ENCODE assay signal across 9 cellular contexts in genomic region chr11:47161134-47161854, GRCh38. TPM values are rescaled to one million over a fixed set of nuclear protein-coding genes. Genes with fewer than 3 reads are reported as not detected.
A peak's percentile ranks its signal among the peaks of the same experiment; 100 is the strongest.
DNase-seq lines count a peak whose midpoint lies in the region; ATAC-seq and TF ChIP-seq lines count a peak whose summit lies in the region.
"Had no signal": no experiment of that assay in that cellular context is flagged by ENCODE, and none has a peak within 500 bp of the region (broad histone marks: within the 10 kb centered on the region; RNA-seq: fewer than 3 reads in every experiment).

No MANE protein-coding gene starts in this region.

- no peak overlapping the region for H3K4me3 Mint-ChIP-seq in activated CD8-positive, alpha-beta memory T cell treated with anti-CD3 and anti-CD28 coated beads, Interleukin-2, amount 10 ng/mL, durations not matched to agents 7 days and 5 days

- DNase-seq in GM10266 (ENCODE audit: extremely low spot score) = peak; percentile 88
- DNase-seq in NCI-H82 (lab: John Stamatoyannopoulos, UW) = peak; percentile 82
- peak; percentile 74 for DNase-seq in activated CD8-positive, alpha-beta memory T cell treated with anti-CD3 and anti-CD28 coated beads, Interleukin-2, amount 10 ng/mL, durations not matched to agents 7 days and 5 days
- DNase-seq in epithelial cell of esophagus (ENCODE audit: low read depth) = peak; percentile 65
- DNase-seq in myocyte (ENCODE audit: low read depth) = peak; percentile 77
- DNase-seq in suprapubic skin (ENCODE audit: low spot score in 2 of 2) = no peak

- 64% methylated on average over 6 of the region's 14 CpGs for WGBS in suprapubic skin

- ATAC-seq in HG03159 (IDR thresholded peaks at IDR 0.05; ENCODE audit: unreplicated experiment) (peak; percentile 46), GM19023 (IDR thresholded peaks at IDR 0.05; ENCODE audit: unreplicated experiment) (no peak)
- peak; percentile 85 for ATAC-seq in activated CD8-positive, alpha-beta memory T cell treated with anti-CD3 and anti-CD28 coated beads, Interleukin-2, amount 10 ng/mL, durations not matched to agents 7 days and 5 days

- TF ChIP-seq CTCF in GM10266 (IDR thresholded peaks at IDR 0.05; ENCODE audit: control insufficient read depth, insufficient read depth, low read depth, missing control alignments) = peak; percentile 81
- peak; percentile 84 for TF ChIP-seq CTCF in epithelial cell of esophagus (IDR thresholded peaks at IDR 0.05; ENCODE audit: insufficient read depth, low read depth, low read length, missing control alignments)
- peak; percentile 55 to 60 for TF ChIP-seq CTCF in suprapubic skin (IDR thresholded peaks at IDR 0.05)

- no peak for TF ChIP-seq EP300 in suprapubic skin (IDR thresholded peaks at IDR 0.05)

- H3K27ac ChIP-seq in suprapubic skin = no peak overlapping the region
- H3K27ac ChIP-seq: epithelial cell of prostate had no signal

- H3K27me3 Mint-ChIP-seq in activated CD8-positive, alpha-beta memory T cell treated with anti-CD3 and anti-CD28 coated beads, Interleukin-2, amount 10 ng/mL, durations not matched to agents 7 days and 5 days = no peaks in the 10 kb centered on the region

- no peaks in the 10 kb centered on the region for H3K4me1 Mint-ChIP-seq in activated CD8-positive, alpha-beta memory T cell treated with anti-CD3 and anti-CD28 coated beads, Interleukin-2, amount 10 ng/mL, durations not matched to agents 7 days and 5 days

- peaks cover 15% of the 10 kb centered on the region for H3K4me1 ChIP-seq in suprapubic skin

- TF ChIP-seq POLR2A in suprapubic skin (IDR thresholded peaks at IDR 0.05) = no peak

- H3K9me3 Mint-ChIP-seq in activated CD8-positive, alpha-beta memory T cell treated with anti-CD3 and anti-CD28 coated beads, Interleukin-2, amount 10 ng/mL, durations not matched to agents 7 days and 5 days (ENCODE audit: low read depth) = no peaks in the 10 kb centered on the region

- no peak overlapping the region for H3K27ac Mint-ChIP-seq in activated CD8-positive, alpha-beta memory T cell treated with anti-CD3 and anti-CD28 coated beads, Interleukin-2, amount 10 ng/mL, durations not matched to agents 7 days and 5 days

- no peak overlapping the region for H3K4me3 ChIP-seq in epithelial cell of esophagus (ENCODE audit: low read length)
- no peak overlapping the region for H3K4me3 ChIP-seq in suprapubic skin

- peaks cover 5% of the 10 kb centered on the region for H3K36me3 Mint-ChIP-seq in activated CD8-positive, alpha-beta memory T cell treated with anti-CD3 and anti-CD28 coated beads, Interleukin-2, amount 10 ng/mL, durations not matched to agents 7 days and 5 days

- no peaks in the 10 kb centered on the region for H3K27me3 ChIP-seq in suprapubic skin

- CTCF ChIA-PET in activated CD8-positive, alpha-beta memory T cell treated with anti-CD3 and anti-CD28 coated beads, Interleukin-2, amount 10 ng/mL, durations not matched to agents 7 days and 5 days (lab: Charles Lee) = interaction anchor here (0.5 to 1.0 kb wide), 9 partner anchors 9 to 273 kb away, joined by 3 to 5 read pairs (median 3); partner anchors contain the start of gene CSTPP1

- H3K9me3 ChIP-seq in suprapubic skin = no peaks in the 10 kb centered on the region

- H3K36me3 ChIP-seq in suprapubic skin = peaks cover 52% of the 10 kb centered on the region

RNA-seq across cellular contexts. Expression of gene ARFGAP2, which starts 15.4 kb away (rescaled TPM):
- 100 to 1,000 TPM; 103 TPM for total RNA-seq in activated CD8-positive, alpha-beta memory T cell treated with anti-CD3 and anti-CD28 coated beads, Interleukin-2, amount 10 ng/mL, durations not matched to agents 7 days and 5 days
- total RNA-seq in myocyte = 163 and 175 TPM in 2 replicates
- 70.9 TPM for polyA plus RNA-seq in myocyte (2012)
- 100 to 1,000 TPM; 178 to 248 (median 201) TPM for total RNA-seq in suprapubic skin

RNA-seq across cellular contexts. Expression of gene PACSIN3, which starts 24.9 kb away (rescaled TPM):
- total RNA-seq in activated CD8-positive, alpha-beta memory T cell treated with anti-CD3 and anti-CD28 coated beads, Interleukin-2, amount 10 ng/mL, durations not matched to agents 7 days and 5 days = 1 to 10 TPM in 1 of 2 experiments, under 1 TPM in 1; 0.64 to 2.2 TPM
- 29.9 and 35.9 TPM in 2 replicates for total RNA-seq in myocyte
- 8.7 TPM for polyA plus RNA-seq in myocyte (2012)
- total RNA-seq in suprapubic skin = 10 to 100 TPM; 42.5 to 59.3 (median 53.5) TPM

RNA-seq across cellular contexts. Expression of gene DDB2, which starts 53.5 kb away (rescaled TPM):
- total RNA-seq in activated CD8-positive, alpha-beta memory T cell treated with anti-CD3 and anti-CD28 coated beads, Interleukin-2, amount 10 ng/mL, durations not matched to agents 7 days and 5 days = 100 to 1,000 TPM; 155 to 216 TPM
- total RNA-seq in myocyte = 33.2 and 34.2 TPM in 2 replicates
- 60.0 TPM for polyA plus RNA-seq in myocyte (2012)
- 100 to 1,000 TPM in 1 of 4 donors, 10 to 100 TPM in 3; 53.4 to 193 (median 71.8) TPM for total RNA-seq in suprapubic skin

Comparison
In these comparisons a context has a peak if more than half of its experiments do, and no peak if none do; other contexts are left out.
1. DNase-seq: peak in GM10266 (single experiment), NCI-H82 (single experiment), activated CD8-positive, alpha-beta memory T cell treated with anti-CD3 and anti-CD28 coated beads, Interleukin-2, amount 10 ng/mL, durations not matched to agents 7 days and 5 days (single experiment), epithelial cell of esophagus (single experiment) and myocyte (single experiment); none in suprapubic skin (0 of 2).
2. Peak in every context shown above with its lines, with median percentiles within 50 percentile points of each other: CTCF ChIP-seq.